Comparison of ENCODE assay signal across 8 cellular contexts in the genomic region with DNA sequence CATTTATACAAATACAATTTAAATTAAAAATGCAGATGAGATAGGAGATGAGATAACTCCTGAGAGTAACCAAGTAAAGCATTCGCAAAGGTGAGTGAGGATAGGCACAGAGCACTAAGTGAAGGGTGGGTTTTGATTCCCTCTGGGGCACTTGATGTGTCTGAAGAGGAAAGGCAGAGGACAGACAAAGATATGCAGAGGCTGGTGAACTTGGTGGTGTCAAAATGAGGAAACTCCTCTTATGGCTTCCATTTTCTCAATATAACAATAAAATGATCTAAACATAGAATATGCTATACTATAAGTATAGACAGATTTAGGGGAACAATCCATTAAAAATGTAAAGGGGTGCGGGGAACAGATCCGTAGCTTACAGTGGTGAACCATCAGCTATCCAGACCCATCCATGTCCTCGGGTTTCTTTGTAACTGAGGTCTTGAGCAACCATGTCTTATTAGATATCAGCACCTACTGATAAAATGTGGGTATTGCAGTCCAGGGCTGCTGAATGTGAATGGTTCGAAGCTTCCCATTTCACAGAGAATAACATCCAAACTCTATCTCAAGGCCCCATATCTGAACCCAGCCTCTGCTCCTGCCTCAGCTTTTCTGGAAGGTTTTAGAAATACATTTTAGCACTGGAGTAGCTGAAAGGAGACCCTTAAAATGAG.
DNase-seq lines count a peak whose midpoint lies in the region; ATAC-seq and TF ChIP-seq lines count a peak whose summit lies in the region.

No MANE protein-coding gene starts in this region.

- peak; percentile 84 for TF ChIP-seq CTCF in GM12864 (IDR thresholded peaks at IDR 0.05; ENCODE audit: low read depth, low read length, missing control alignments)

- H3K4me3 ChIP-seq in GM12864 (ENCODE audit: low read depth, low read length) (no peak overlapping the region), SJCRH30 (no peak overlapping the region)

- peak; percentile 18 for DNase-seq in GM12864 (ENCODE audit: low read depth)
- peak; percentile 13 to 55 for DNase-seq in SJCRH30
- DNase-seq in hippocampal formation (lab: John Stamatoyannopoulos, UW) = peak; percentile 1 to 4
- no peak for DNase-seq in activated effector memory CD4-positive, alpha-beta T cell treated with anti-CD3 and anti-CD28 coated beads, Interleukin-2, amount 50 U/mL, for 16 hours
- no peak for DNase-seq in EL
- DNase-seq in activated naive CD4-positive, alpha-beta T cell treated with Interleukin-2 at 50 U/mL for 16 hours = no peak

- no peaks in the 10 kb centered on the region for H3K9me3 ChIP-seq in SJCRH30 (replicated peaks)

- H3K4me1 ChIP-seq in SJCRH30 = no peaks in the 10 kb centered on the region

- no peak overlapping the region for H3K27ac ChIP-seq in SJCRH30

- ATAC-seq in GM21381 (IDR thresholded peaks at IDR 0.05; ENCODE audit: unreplicated experiment) (peak; percentile 93), HG03442 (IDR thresholded peaks at IDR 0.05; ENCODE audit: unreplicated experiment) (peak; percentile 97)

- H3K27me3 ChIP-seq in SJCRH30 = no peaks in the 10 kb centered on the region

- no peaks in the 10 kb centered on the region for H3K36me3 ChIP-seq in SJCRH30

Comparison
In these comparisons a context has a peak if more than half of its experiments do, and no peak if none do; other contexts are left out.
1. DNase-seq: peak in GM12864 (single experiment), SJCRH30 (2 of 2) and hippocampal formation (2 of 2); none in activated effector memory CD4-positive, alpha-beta T cell treated with anti-CD3 and anti-CD28 coated beads, Interleukin-2, amount 50 U/mL, for 16 hours (single experiment), EL (single experiment) and activated naive CD4-positive, alpha-beta T cell treated with Interleukin-2 at 50 U/mL for 16 hours (single experiment).